Comparison of ENCODE assay signal across 12 cellular contexts in genomic region chr11:105000167-105000566, GRCh38. TPM values are rescaled to one million over a fixed set of nuclear protein-coding genes. Genes with fewer than 3 reads are reported as not detected.
DNase-seq lines count a peak whose midpoint lies in the region; ATAC-seq, FAIRE-seq and TF ChIP-seq lines count a peak whose summit lies in the region.
"Had no signal": no experiment of that assay in that cellular context is flagged by ENCODE, and none has a peak within 500 bp of the region (broad histone marks: within the 10 kb centered on the region; RNA-seq: fewer than 3 reads in every experiment).

No MANE protein-coding gene starts in this region.

- no peak overlapping the region for H3K27ac ChIP-seq in CD4-positive, alpha-beta memory T cell (ENCODE audit: low read depth, low read length)
- H3K27ac ChIP-seq in sigmoid colon, result no peak overlapping the region
- H3K27ac ChIP-seq: uterus had no signal

- H3K36me3 Mint-ChIP-seq in CD4-positive, alpha-beta memory T cell, result no peaks in the 10 kb centered on the region
- H3K36me3 Mint-ChIP-seq: T-cell had no signal

- TF ChIP-seq CTCF in GM12873 (IDR thresholded peaks at IDR 0.05; ENCODE audit: insufficient read depth, low read depth, low read length, missing control alignments), result peak; percentile 42
- no peak for TF ChIP-seq CTCF in sigmoid colon (IDR thresholded peaks at IDR 0.05)

- peak in 3 of 5 donors; percentile 1 to 13 (median 3) for DNase-seq in CD4-positive, alpha-beta memory T cell
- DNase-seq in RCC 7860 (ENCODE audit: low spot score), result peak; percentile 16
- peak; percentile 37 for DNase-seq in glomerular visceral epithelial cell (ENCODE audit: extremely low spot score)
- no peak for DNase-seq in sigmoid colon
- DNase-seq in GDM1 (lab: John Stamatoyannopoulos, UW), result no peak
- DNase-seq in anterior cingulate cortex (lab: John Stamatoyannopoulos, UW), result no peak
- DNase-seq: DMS79 treated with DMSO at 0.1 percent for 48 hours, uterus had no signal

- H3K9me3 ChIP-seq in CD4-positive, alpha-beta memory T cell (ENCODE audit: control insufficient read depth in 1 of 2, low read length in 2 of 2), result no peaks in the 10 kb centered on the region
- no peaks in the 10 kb centered on the region for H3K9me3 ChIP-seq in sigmoid colon
- H3K9me3 ChIP-seq: uterus had no signal

- no peak for TF ChIP-seq POLR2A in sigmoid colon (IDR thresholded peaks at IDR 0.05)

- no peaks in the 10 kb centered on the region for H3K9me3 Mint-ChIP-seq in CD4-positive, alpha-beta memory T cell
- H3K9me3 Mint-ChIP-seq: T-cell had no signal

- 92 to 96% methylated on average over 5 of the region's 5 CpGs for WGBS in sigmoid colon, 2 donors

- POLR2A ChIA-PET in CD4-positive, alpha-beta memory T cell (lab: Charles Lee; ENCODE audit: partially characterized antibody), result interaction anchor here (1.0 kb wide), 1 partner anchor 294 kb away, joined by 3 read pairs; no protein-coding TSS in a partner anchor

- H3K27me3 ChIP-seq in CD4-positive, alpha-beta memory T cell (ENCODE audit: insufficient read depth, low read length), result no peaks in the 10 kb centered on the region
- H3K27me3 ChIP-seq in sigmoid colon, result no peaks in the 10 kb centered on the region
- H3K27me3 ChIP-seq: uterus had no signal

- no peak overlapping the region for H3K27ac Mint-ChIP-seq in CD4-positive, alpha-beta memory T cell
- H3K27ac Mint-ChIP-seq: progenitor cell of endocrine pancreas, T-cell had no signal

- H3K4me3 ChIP-seq in CD4-positive, alpha-beta memory T cell (ENCODE audit: low read length in 2 of 2), result no peak overlapping the region
- no peak overlapping the region for H3K4me3 ChIP-seq in sigmoid colon
- H3K4me3 ChIP-seq: uterus had no signal

- H3K36me3 ChIP-seq in CD4-positive, alpha-beta memory T cell (ENCODE audit: insufficient read depth, low read length), result no peaks in the 10 kb centered on the region
- H3K36me3 ChIP-seq in sigmoid colon, result no peaks in the 10 kb centered on the region
- H3K36me3 ChIP-seq: uterus had no signal

- no peaks in the 10 kb centered on the region for H3K4me1 ChIP-seq in CD4-positive, alpha-beta memory T cell (ENCODE audit: insufficient read depth, low read length)
- no peaks in the 10 kb centered on the region for H3K4me1 ChIP-seq in sigmoid colon
- H3K4me1 ChIP-seq: uterus had no signal

- peaks cover 6 to 7% (median 7%) of the 10 kb centered on the region in 4 donors for H3K4me1 Mint-ChIP-seq in CD4-positive, alpha-beta memory T cell

- no peak for ATAC-seq in HG02852 (IDR thresholded peaks at IDR 0.05; ENCODE audit: unreplicated experiment)

- CTCF ChIA-PET in CD4-positive, alpha-beta memory T cell (lab: Charles Lee; ENCODE audit: partially characterized antibody), result interaction anchor here (1.3 to 1.8 kb wide), 6 partner anchors 31 to 396 kb away, joined by 3 to 12 read pairs (median 5); partner anchors contain the start of gene CASP4

- intact Hi-C loops in CD4-positive, alpha-beta memory T cell (cut with micrococcal nuclease), result loop anchor here (1.0 to 2.0 kb wide), 2 partner anchors 53 to 391 kb away; no protein-coding TSS in a partner anchor
- intact Hi-C loops in sigmoid colon (cut with DNase I), result no loop called here

- H3K27me3 Mint-ChIP-seq in CD4-positive, alpha-beta memory T cell, result no peaks in the 10 kb centered on the region
- H3K27me3 Mint-ChIP-seq: T-cell had no signal

- H3K4me3 Mint-ChIP-seq in CD4-positive, alpha-beta memory T cell, result no peak overlapping the region
- H3K4me3 Mint-ChIP-seq: T-cell had no signal

- TF ChIP-seq EP300 in sigmoid colon (IDR thresholded peaks at IDR 0.05), result no peak

- FAIRE-seq in RCC 7860 (lab: Jason Lieb, UNC), result no peak

RNA-seq across cellular contexts. Expression of gene CASP5, which starts 22.8 kb away (rescaled TPM):
- total RNA-seq in CD4-positive, alpha-beta memory T cell, result not detected
- not detected for polyA plus RNA-seq in CD4-positive, alpha-beta memory T cell
- total RNA-seq in sigmoid colon, result not detected
- 10 to 100 TPM; 25.4 to 43.3 (median 31.8) TPM for polyA plus RNA-seq in sigmoid colon
- total RNA-seq: progenitor cell of endocrine pancreas, uterus had no signal

RNA-seq across cellular contexts. Expression of gene CASP4, which starts 31.8 kb away (rescaled TPM):
- total RNA-seq in CD4-positive, alpha-beta memory T cell, result 10 to 100 TPM; 97.9 to 98.4 TPM
- polyA plus RNA-seq in CD4-positive, alpha-beta memory T cell, result 100 to 1,000 TPM; 107 to 115 TPM
- 10 to 100 TPM; 45.3 to 64.6 (median 55.5) TPM for total RNA-seq in sigmoid colon
- polyA plus RNA-seq in sigmoid colon, result 10 to 100 TPM; 20.8 to 51.8 (median 34.8) TPM
- total RNA-seq: progenitor cell of endocrine pancreas had no signal

RNA-seq across cellular contexts. Expression of gene CASP1, which starts 34.8 kb away (rescaled TPM):
- 10 to 100 TPM; 74.8 to 96.8 TPM for total RNA-seq in CD4-positive, alpha-beta memory T cell
- 100 to 1,000 TPM; 126 to 195 TPM for polyA plus RNA-seq in CD4-positive, alpha-beta memory T cell
- total RNA-seq in sigmoid colon, result 10 to 100 TPM in 2 of 4 donors, 1 to 10 TPM in 2; 8.3 to 14.3 (median 11.6) TPM
- polyA plus RNA-seq in sigmoid colon, result 100 to 1,000 TPM in 1 of 3 donors, 10 to 100 TPM in 2; 35.4 to 192 (median 43.2) TPM
- total RNA-seq: progenitor cell of endocrine pancreas had no signal

RNA-seq across cellular contexts. Expression of gene CARD16, which starts 45.0 kb away (rescaled TPM):
- 10 to 100 TPM; 56.1 to 59.0 TPM for total RNA-seq in CD4-positive, alpha-beta memory T cell
- polyA plus RNA-seq in CD4-positive, alpha-beta memory T cell, result 100 to 1,000 TPM; 190 to 219 TPM
- 10 to 100 TPM in 1 of 4 donors, 1 to 10 TPM in 3; 1.1 to 11.6 (median 4.9) TPM for total RNA-seq in sigmoid colon
- 100 to 1,000 TPM in 2 of 3 donors, 10 to 100 TPM in 1; 63.7 to 119 (median 116) TPM for polyA plus RNA-seq in sigmoid colon
- total RNA-seq: progenitor cell of endocrine pancreas had no signal

Comparison
In these comparisons a context has a peak if more than half of its experiments do, and no peak if none do; other contexts are left out.
1. DNase-seq: peak in CD4-positive, alpha-beta memory T cell (3 of 5), RCC 7860 (single experiment) and glomerular visceral epithelial cell (single experiment); none in sigmoid colon (single experiment), GDM1 (single experiment) and anterior cingulate cortex (0 of 58).
2. RNA of gene CASP1, which starts 34.8 kb away (total RNA-seq): 74.8 to 96.8 TPM in CD4-positive, alpha-beta memory T cell; 8.3 to 14.3 TPM in sigmoid colon; every median in the first group is over 4 times any median in the second.